Comparison of ENCODE assay signal across 18 cellular contexts in the genomic region with DNA sequence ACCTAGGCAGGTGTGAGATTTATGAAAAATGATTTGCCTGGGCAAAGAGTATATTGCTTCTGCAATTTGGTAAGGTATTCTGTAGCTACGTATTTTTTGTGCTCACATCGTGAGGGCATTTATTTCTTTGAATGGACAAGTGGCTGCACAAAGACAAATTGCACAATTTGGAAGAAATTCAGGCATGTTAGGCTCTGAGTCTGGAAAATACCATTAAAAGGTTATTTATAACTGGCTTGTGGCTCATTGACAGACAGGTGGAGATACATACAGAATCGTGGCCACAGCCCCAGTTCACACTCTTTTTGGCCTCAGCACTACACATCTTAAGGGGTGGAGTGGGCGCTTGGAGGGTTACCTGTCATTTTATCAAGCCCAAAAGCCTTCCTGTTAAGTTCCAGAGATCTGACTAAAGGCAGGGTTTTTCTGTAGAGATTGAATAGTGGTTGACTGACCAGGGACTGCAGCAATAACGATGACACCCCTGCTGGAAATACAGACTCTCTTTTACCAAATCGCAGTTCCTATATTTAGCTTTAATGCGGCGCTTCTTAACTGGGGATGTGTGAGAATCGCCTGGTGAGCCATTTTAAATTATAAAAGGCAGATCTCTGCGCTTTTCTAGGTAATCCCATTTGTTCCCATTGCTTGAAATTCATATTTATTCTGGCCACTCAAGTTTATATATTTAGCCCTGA. TPM values are rescaled to one million over a fixed set of nuclear protein-coding genes. Genes with fewer than 3 reads are reported as not detected.
DNase-seq lines count a peak whose midpoint lies in the region; ATAC-seq and TF ChIP-seq lines count a peak whose summit lies in the region.
"Had no signal": no experiment of that assay in that cellular context is flagged by ENCODE, and none has a peak within 500 bp of the region (broad histone marks: within the 10 kb centered on the region; RNA-seq: fewer than 3 reads in every experiment).

No MANE protein-coding gene starts in this region.

- H3K27me3 Mint-ChIP-seq in GM23338 (ENCODE audit: insufficient read depth, low read depth, poor library complexity), result no peaks in the 10 kb centered on the region
- no peaks in the 10 kb centered on the region for H3K27me3 Mint-ChIP-seq in natural killer cell treated with Interleukin-12 subunit alpha and Interleukin-12 subunit beta and Interleukin-15 and Interleukin-18, amount 100 ng/mL, for 72 hours

- peaks cover 12% of the 10 kb centered on the region for H3K36me3 Mint-ChIP-seq in GM23338 (ENCODE audit: low read depth)
- no peaks in the 10 kb centered on the region for H3K36me3 Mint-ChIP-seq in natural killer cell treated with Interleukin-12 subunit alpha and Interleukin-12 subunit beta and Interleukin-15 and Interleukin-18, amount 100 ng/mL, for 72 hours

- no peak for TF ChIP-seq EP300 in gastroesophageal sphincter (IDR thresholded peaks at IDR 0.05)

- H3K4me1 ChIP-seq in GM23338 (ENCODE audit: insufficient read depth), result peaks cover 30% of the 10 kb centered on the region
- H3K4me1 ChIP-seq in ascending aorta, result peaks cover 0 to 37% of the 10 kb centered on the region in 2 donors
- peaks cover 16 to 35% (median 18%) of the 10 kb centered on the region in 3 donors for H3K4me1 ChIP-seq in gastroesophageal sphincter
- H3K4me1 ChIP-seq in gastrocnemius medialis, result peaks cover 52 to 55% of the 10 kb centered on the region in 2 donors
- no peaks in the 10 kb centered on the region for H3K4me1 ChIP-seq in OCI-LY7 (ENCODE audit: insufficient read depth, low read length, poor library complexity, severe bottlenecking)

- H3K27ac ChIP-seq in GM23338 (ENCODE audit: low read depth), result no peak overlapping the region; the same call in 1 of the 2 replicates
- H3K27ac ChIP-seq in ascending aorta, result peak overlapping the region; percentile 54 to 77
- peak overlapping the region; percentile 43 to 69 (median 52) for H3K27ac ChIP-seq in gastroesophageal sphincter
- H3K27ac ChIP-seq in gastrocnemius medialis, result peak overlapping the region; percentile 62 to 79 (median 76)
- H3K27ac ChIP-seq in OCI-LY7 (ENCODE audit: low read depth, low read length, poor library complexity, severe bottlenecking), result no peak overlapping the region
- H3K27ac ChIP-seq: SK-N-MC had no signal

- H3K9me2 ChIP-seq in GM23338 (ENCODE audit: insufficient read depth) (no peaks in the 10 kb centered on the region; the same call in none of the 2 replicates), OCI-LY7 (ENCODE audit: insufficient read depth, low read length) (no peaks in the 10 kb centered on the region)

- H3K79me2 ChIP-seq in GM23338 (replicated peaks; ENCODE audit: insufficient read depth) (peaks cover 100% of the 10 kb centered on the region), OCI-LY7 (ENCODE audit: insufficient read depth, low read depth, low read length) (peaks cover 25% of the 10 kb centered on the region; the same call in 1 of the 2 replicates)

- H3K36me3 ChIP-seq in GM23338 (ENCODE audit: insufficient read depth) (no peaks in the 10 kb centered on the region), ascending aorta (no peaks in the 10 kb centered on the region), gastroesophageal sphincter (no peaks in the 10 kb centered on the region), gastrocnemius medialis (no peaks in the 10 kb centered on the region), OCI-LY7 (ENCODE audit: insufficient read depth, low read length) (peaks cover 4% of the 10 kb centered on the region; the same call in 1 of the 2 replicates)

- peaks cover 67% of the 10 kb centered on the region for H3K4me1 Mint-ChIP-seq in GM23338
- peaks cover 41 to 50% of the 10 kb centered on the region in 2 donors for H3K4me1 Mint-ChIP-seq in natural killer cell treated with Interleukin-12 subunit alpha and Interleukin-12 subunit beta and Interleukin-15 and Interleukin-18, amount 100 ng/mL, for 72 hours (ENCODE audit: low read depth in 2 of 2)

- H3K27ac Mint-ChIP-seq in GM23338, result 0 out of 2 replicates have a peak overlapping the region, but pooled peaks have one; percentile 11
- no peak overlapping the region for H3K27ac Mint-ChIP-seq in natural killer cell treated with Interleukin-12 subunit alpha and Interleukin-12 subunit beta and Interleukin-15 and Interleukin-18, amount 100 ng/mL, for 72 hours

- CTCF ChIA-PET in OCI-LY7 (lab: Charles Lee; ENCODE audit: unreplicated experiment), result no interaction called here

- TF ChIP-seq CTCF in GM23338 (conservative IDR thresholded peaks at IDR 0.05; ENCODE audit: low read depth in 2 of 2), result no peak
- no peak for TF ChIP-seq CTCF in ascending aorta (IDR thresholded peaks at IDR 0.05)
- no peak for TF ChIP-seq CTCF in gastroesophageal sphincter (IDR thresholded peaks at IDR 0.05)
- no peak for TF ChIP-seq CTCF in gastrocnemius medialis (IDR thresholded peaks at IDR 0.05 in 4 of 5, conservative IDR thresholded peaks at IDR 0.05 in 1 of 5)
- TF ChIP-seq CTCF in OCI-LY7 (conservative IDR thresholded peaks at IDR 0.05; ENCODE audit: low read length), result no peak

- DNase-seq in GM23338 (ENCODE audit: low spot score) (no peak), ascending aorta (ENCODE audit: low spot score in 2 of 2) (no peak), gastrocnemius medialis (no peak), GM03348 (ENCODE audit: low spot score) (no peak), OCI-LY7 (ENCODE audit: low spot score) (no peak)
- no peak for DNase-seq in natural killer cell treated with Interleukin-12 subunit alpha and Interleukin-12 subunit beta and Interleukin-15 and Interleukin-18, amount 100 ng/mL, for 72 hours (ENCODE audit: low spot score)
- DNase-seq: AML-193, DMS79, KG1, NCI-H1048, NCI-H1436 treated with DMSO at 0.1 percent for 48 hours, NCI-H2029 treated with DMSO at 0.1 percent for 48 hours, NCI-H774 had no signal

- no peaks in the 10 kb centered on the region for H3K9me3 Mint-ChIP-seq in GM23338
- no peaks in the 10 kb centered on the region for H3K9me3 Mint-ChIP-seq in natural killer cell treated with Interleukin-12 subunit alpha and Interleukin-12 subunit beta and Interleukin-15 and Interleukin-18, amount 100 ng/mL, for 72 hours

- no TSS peak for BruUV-seq in OCI-LY7 (replicated peaks; lab: Mats Ljungman, UMichigan)

- no peaks in the 10 kb centered on the region for H3F3A ChIP-seq in GM23338 (replicated peaks; ENCODE audit: low read depth)

- H4K20me1 ChIP-seq in GM23338 (replicated peaks; ENCODE audit: insufficient read depth) (peaks cover 50% of the 10 kb centered on the region), OCI-LY7 (ENCODE audit: insufficient read depth, low read length) (peaks cover 14% of the 10 kb centered on the region)

- H3K27me3 ChIP-seq in GM23338 (ENCODE audit: insufficient read depth) (no peaks in the 10 kb centered on the region), ascending aorta (no peaks in the 10 kb centered on the region), gastroesophageal sphincter (no peaks in the 10 kb centered on the region), gastrocnemius medialis (no peaks in the 10 kb centered on the region)

- in situ Hi-C loops in gastrocnemius medialis (cut with MboI; ENCODE audit: low sequenced_read_pairs in 4 of 4), result no loop called here

- POLR2A ChIA-PET in OCI-LY7 (lab: Charles Lee), result interaction anchor here (0.7 to 1.2 kb wide), 4 partner anchors 10 to 368 kb away, joined by 3 to 4 read pairs (median 3); no protein-coding TSS in a partner anchor

- H3K4me3 ChIP-seq in GM23338, result no peak overlapping the region
- H3K4me3 ChIP-seq in ascending aorta, result peak overlapping the region in 1 of 2 donors; percentile 4
- no peak overlapping the region for H3K4me3 ChIP-seq in gastroesophageal sphincter
- H3K4me3 ChIP-seq in gastrocnemius medialis, result peak overlapping the region in 3 of 4 donors; percentile 14 to 21 (median 18)
- H3K4me3 ChIP-seq in OCI-LY7 (ENCODE audit: low read depth, low read length, poor library complexity, severe bottlenecking), result no peak overlapping the region
- H3K4me3 ChIP-seq: SK-N-MC had no signal

- TF ChIP-seq POLR2A in gastroesophageal sphincter (IDR thresholded peaks at IDR 0.05) (no peak), gastrocnemius medialis (IDR thresholded peaks at IDR 0.05) (no peak)

- 44 to 55% methylated on average over 6 to 9 of the region's 10 CpGs for WGBS in gastroesophageal sphincter (ENCODE audit: low coverage in 1 of 2), 2 donors

- H3K4me2 ChIP-seq in GM23338, result peak overlapping the region; percentile 54; the same call in 1 of the 2 replicates
- H3K4me2 ChIP-seq in OCI-LY7 (ENCODE audit: low read length), result no peak overlapping the region

- H3K4me3 Mint-ChIP-seq in GM23338, result no peak overlapping the region
- H3K4me3 Mint-ChIP-seq in natural killer cell treated with Interleukin-12 subunit alpha and Interleukin-12 subunit beta and Interleukin-15 and Interleukin-18, amount 100 ng/mL, for 72 hours, result no peak overlapping the region

- 0 out of 3 replicates have a peak, but pooled peaks have one; percentile 16 for ATAC-seq in GM23338
- ATAC-seq in gastroesophageal sphincter, result peak; percentile 52
- peak; percentile 56 to 73 for ATAC-seq in gastrocnemius medialis
- ATAC-seq in HG03442 (IDR thresholded peaks at IDR 0.05; ENCODE audit: unreplicated experiment), result no peak
- ATAC-seq in natural killer cell treated with Interleukin-12 subunit alpha and Interleukin-12 subunit beta and Interleukin-15 and Interleukin-18, amount 100 ng/mL, for 72 hours, result no peak
- ATAC-seq: HCT116, Panc1 had no signal

- intact Hi-C loops in ascending aorta (cut with DNase I), result no loop called here
- intact Hi-C loops in gastrocnemius medialis (cut with DNase I; ENCODE audit: low total_unique reads), result no loop called here
- intact Hi-C loops in OCI-LY7 (cut with micrococcal nuclease; ENCODE audit: unreplicated experiment), result no loop called here

- H2AFZ ChIP-seq in GM23338 (no peak overlapping the region), OCI-LY7 (ENCODE audit: low read length) (no peak overlapping the region)

- H3K9me3 ChIP-seq in ascending aorta (no peaks in the 10 kb centered on the region), gastroesophageal sphincter (no peaks in the 10 kb centered on the region), gastrocnemius medialis (no peaks in the 10 kb centered on the region), OCI-LY7 (ENCODE audit: low read length) (no peaks in the 10 kb centered on the region)

TF ChIP-seq in GM23338, 12 proteins besides CTCF, POLR2A, EP300 and RAD21:
- TF ChIP-seq EZH2phosphoT487 (IDR thresholded peaks at IDR 0.05; ENCODE audit: unreplicated experiment), result no peak

RNA-seq across cellular contexts. Expression of gene MAN2A1, which starts 14.7 kb away (rescaled TPM):
- total RNA-seq in GM23338 (2014; rRNA removed; shearing (Covaris generic)), result 129 and 132 TPM in 2 replicates
- polyA plus RNA-seq in GM23338 (2016; fragmentation: Nextera tagmentation; extraction: Ambion mirVana), result 28.3 and 32.5 TPM in 2 replicates
- total RNA-seq in ascending aorta (37.0 TPM), gastroesophageal sphincter (10 to 100 TPM; 19.6 to 55.6 (median 34.1) TPM), gastrocnemius medialis (10 to 100 TPM; 15.0 to 28.6 (median 19.8) TPM), OCI-LY7 (2022) (28.7 and 32.7 TPM in 2 replicates)
- 23.0 and 32.9 TPM in 2 replicates for total RNA-seq in OCI-LY7 (2014; rRNA removed; shearing (Covaris generic))
- total RNA-seq in natural killer cell treated with Interleukin-12 subunit alpha and Interleukin-12 subunit beta and Interleukin-15 and Interleukin-18, amount 100 ng/mL, for 72 hours, result 10 to 100 TPM; 37.9 to 38.7 TPM

Comparison
In these comparisons a context has a peak if more than half of its experiments do, and no peak if none do; other contexts are left out.
1. ATAC-seq: peak in GM23338 (single experiment), gastroesophageal sphincter (single experiment) and gastrocnemius medialis (2 of 2); none in HG03442 (single experiment) and natural killer cell treated with Interleukin-12 subunit alpha and Interleukin-12 subunit beta and Interleukin-15 and Interleukin-18, amount 100 ng/mL, for 72 hours (0 of 2).
2. H3K27ac ChIP-seq: peak in ascending aorta (2 of 2), gastroesophageal sphincter (4 of 4) and gastrocnemius medialis (4 of 4); none in GM23338 (single experiment) and OCI-LY7 (single experiment).
3. H3K4me3 ChIP-seq: peak in gastrocnemius medialis (3 of 4); none in GM23338 (single experiment), gastroesophageal sphincter (0 of 2) and OCI-LY7 (single experiment).